ENCODE assay signal across 8 cellular contexts in the genomic region with DNA sequence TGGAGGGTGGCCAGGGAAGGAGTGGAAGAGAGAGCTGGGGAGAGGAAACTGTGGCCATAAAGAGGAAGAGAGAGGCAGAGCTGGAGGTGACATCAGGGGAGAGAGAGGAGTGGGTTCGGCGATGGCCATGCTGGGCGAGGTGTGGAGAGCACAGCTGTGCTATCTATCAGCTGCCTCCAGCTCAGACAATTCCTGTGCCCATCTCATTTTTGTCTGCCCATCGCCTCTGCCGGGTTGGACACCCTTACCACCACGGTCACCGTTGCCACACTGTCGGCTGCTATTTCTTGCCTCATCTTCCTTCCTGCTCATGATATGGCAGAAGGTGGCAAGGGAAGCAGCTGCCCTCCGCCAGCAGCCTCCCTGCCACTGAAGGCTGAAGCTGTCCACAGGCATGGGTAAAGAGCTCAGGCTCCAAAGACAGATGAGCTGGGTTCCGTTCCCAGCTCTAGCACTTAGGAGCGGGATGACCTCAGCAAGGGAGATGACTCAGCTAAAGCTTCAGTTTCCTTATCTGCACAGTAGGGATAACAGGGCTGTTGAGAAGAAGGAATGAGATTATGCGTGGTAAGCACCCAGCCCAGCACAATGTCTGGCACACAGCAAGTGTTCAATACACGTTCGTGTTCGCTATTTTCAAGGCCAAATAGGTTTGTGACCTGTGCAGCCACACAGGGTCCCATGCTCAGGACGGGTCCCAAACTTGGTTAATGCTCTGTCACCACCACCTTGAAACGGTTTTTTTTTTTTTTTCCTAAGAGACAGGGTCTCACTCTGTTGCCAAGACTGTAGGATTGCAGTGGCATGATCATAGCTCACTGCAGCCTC. TPM values are rescaled to one million over a fixed set of nuclear protein-coding genes. Genes with fewer than 3 reads are reported as not detected.
A peak's percentile ranks its signal among the peaks of the same experiment; 100 is the strongest.
DNase-seq lines count a peak whose midpoint lies in the region; ATAC-seq lines count a peak whose summit lies in the region.

No MANE protein-coding gene starts in this region.

- peak overlapping the region; percentile 6 to 70 (median 47) for H3K4me3 Mint-ChIP-seq in CD4-positive, CD25-positive, alpha-beta regulatory T cell
- peak overlapping the region; percentile 81 for H3K4me3 Mint-ChIP-seq in activated naive CD8-positive, alpha-beta T cell treated with anti-CD3 and anti-CD28 coated beads for 36 hours

- no peaks in the 10 kb centered on the region for H3K9me3 Mint-ChIP-seq in CD4-positive, CD25-positive, alpha-beta regulatory T cell
- peaks cover 5% of the 10 kb centered on the region for H3K9me3 Mint-ChIP-seq in activated naive CD8-positive, alpha-beta T cell treated with anti-CD3 and anti-CD28 coated beads for 36 hours

- peaks cover 53% of the 10 kb centered on the region for H3K36me3 ChIP-seq in CD4-positive, CD25-positive, alpha-beta regulatory T cell (ENCODE audit: control insufficient read depth, insufficient read depth, low read length)

- no peaks in the 10 kb centered on the region for H3K27me3 Mint-ChIP-seq in CD4-positive, CD25-positive, alpha-beta regulatory T cell
- no peaks in the 10 kb centered on the region for H3K27me3 Mint-ChIP-seq in activated naive CD8-positive, alpha-beta T cell treated with anti-CD3 and anti-CD28 coated beads for 36 hours

- H3K27ac Mint-ChIP-seq in CD4-positive, CD25-positive, alpha-beta regulatory T cell = peak overlapping the region; percentile 85 to 92 (median 86)
- peak overlapping the region; percentile 96 for H3K27ac Mint-ChIP-seq in activated naive CD8-positive, alpha-beta T cell treated with anti-CD3 and anti-CD28 coated beads for 36 hours

- no peak for ATAC-seq in CD4-positive, CD25-positive, alpha-beta regulatory T cell (ENCODE audit: low read depth in 2 of 2)
- ATAC-seq in HG02885 (IDR thresholded peaks at IDR 0.05; ENCODE audit: poor library complexity, unreplicated experiment) = no peak
- ATAC-seq in HG03159 (IDR thresholded peaks at IDR 0.05; ENCODE audit: unreplicated experiment) = no peak

- no peak overlapping the region for H3K4me3 ChIP-seq in CD4-positive, CD25-positive, alpha-beta regulatory T cell (ENCODE audit: low read depth, low read length)

- H3K4me1 ChIP-seq in CD4-positive, CD25-positive, alpha-beta regulatory T cell (ENCODE audit: control insufficient read depth, insufficient read depth, low read length, poor library complexity, severe bottlenecking) = peaks cover 79% of the 10 kb centered on the region

- H3K27ac ChIP-seq in CD4-positive, CD25-positive, alpha-beta regulatory T cell (ENCODE audit: insufficient read depth, low read length, poor library complexity, severe bottlenecking) = peak overlapping the region; percentile 34

- DNase-seq in CD4-positive, CD25-positive, alpha-beta regulatory T cell = peak in 1 of 3 donors; percentile 35
- DNase-seq in LHCN-M2 (ENCODE audit: low read depth) (peak; percentile 87), lung microvascular endothelial cell (ENCODE audit: low read depth in 2 of 2) (peak; percentile 43 to 96), medulla oblongata (ENCODE audit: extremely low spot score) (no peak), Ammon's horn (ENCODE audit: low spot score) (no peak)
- no peak for DNase-seq in activated naive CD8-positive, alpha-beta T cell treated with anti-CD3 and anti-CD28 coated beads for 36 hours

- H3K27me3 ChIP-seq in CD4-positive, CD25-positive, alpha-beta regulatory T cell (ENCODE audit: control insufficient read depth, insufficient read depth, low read length) = no peaks in the 10 kb centered on the region

- H3K36me3 Mint-ChIP-seq in CD4-positive, CD25-positive, alpha-beta regulatory T cell = peaks cover 35% of the 10 kb centered on the region
- H3K36me3 Mint-ChIP-seq in activated naive CD8-positive, alpha-beta T cell treated with anti-CD3 and anti-CD28 coated beads for 36 hours = peaks cover 45% of the 10 kb centered on the region

- H3K9me3 ChIP-seq in CD4-positive, CD25-positive, alpha-beta regulatory T cell (ENCODE audit: control insufficient read depth in 2 of 2, low read length in 2 of 2) = no peaks in the 10 kb centered on the region

- peaks cover 5 to 93% (median 50%) of the 10 kb centered on the region in 4 donors for H3K4me1 Mint-ChIP-seq in CD4-positive, CD25-positive, alpha-beta regulatory T cell
- peaks cover 80% of the 10 kb centered on the region for H3K4me1 Mint-ChIP-seq in activated naive CD8-positive, alpha-beta T cell treated with anti-CD3 and anti-CD28 coated beads for 36 hours

RNA-seq across cellular contexts. Expression of a gene that starts 21.9 kb away (rescaled TPM):
- total RNA-seq in CD4-positive, CD25-positive, alpha-beta regulatory T cell = 46.7 TPM
- 10 to 100 TPM; 15.9 to 24.1 (median 20.7) TPM for polyA plus RNA-seq in CD4-positive, CD25-positive, alpha-beta regulatory T cell
- total RNA-seq in LHCN-M2 (2014; rRNA removed) (18.1 and 26.5 TPM in 2 replicates), lung microvascular endothelial cell (12.2 and 16.9 TPM in 2 replicates)
- 9.8 TPM for polyA plus RNA-seq in LHCN-M2 (2012)
- 10 to 100 TPM; 40.4 to 45.1 TPM for total RNA-seq in activated naive CD8-positive, alpha-beta T cell treated with anti-CD3 and anti-CD28 coated beads for 36 hours

Comparison
In these comparisons a context has a peak if more than half of its experiments do, and no peak if none do; other contexts are left out.
1. DNase-seq: peak in LHCN-M2 (single experiment) and lung microvascular endothelial cell (2 of 2); none in activated naive CD8-positive, alpha-beta T cell treated with anti-CD3 and anti-CD28 coated beads for 36 hours (single experiment), medulla oblongata (single experiment) and Ammon's horn (single experiment).